In genomic region chr2:182818541-182819308, GRCh38 we compare ENCODE assay signal across 11 cellular contexts. TPM values are rescaled to one million over a fixed set of nuclear protein-coding genes. Genes with fewer than 3 reads are reported as not detected.
DNase-seq lines count a peak whose midpoint lies in the region; TF ChIP-seq lines count a peak whose summit lies in the region.
"Had no signal": no experiment of that assay in that cellular context is flagged by ENCODE, and none has a peak within 500 bp of the region (broad histone marks: within the 10 kb centered on the region; RNA-seq: fewer than 3 reads in every experiment).

No MANE protein-coding gene starts in this region.

- no peak overlapping the region for H3K4me3 Mint-ChIP-seq in endodermal cell
- no peak overlapping the region for H3K4me3 Mint-ChIP-seq in progenitor cell of endocrine pancreas (ENCODE audit: low read depth)
- H3K4me3 Mint-ChIP-seq: activated naive CD8-positive, alpha-beta T cell treated with anti-CD3 and anti-CD28 coated beads, Interleukin-2, amount 50 U/mL, for 24 hours; type B pancreatic cell had no signal

- no peak for TF ChIP-seq CTCF in endodermal cell (conservative IDR thresholded peaks at IDR 0.05)
- TF ChIP-seq CTCF in progenitor cell of endocrine pancreas (IDR thresholded peaks at IDR 0.05; ENCODE audit: unreplicated experiment), result no peak
- TF ChIP-seq CTCF in transverse colon (IDR thresholded peaks at IDR 0.05), result no peak

- intact Hi-C loops in transverse colon (cut with DNase I; ENCODE audit: low total_unique reads), result no loop called here

- H3K4me3 ChIP-seq in endodermal cell (ENCODE audit: low read length) (no peak overlapping the region), transverse colon (no peak overlapping the region)

- in situ Hi-C loops in transverse colon (cut with MboI; ENCODE audit: low pct_ligation_motif_present in 1 of 4, low pct_unique_long_range_greater_than_20kb in 1 of 4, low sequenced_read_pairs in 3 of 4), result no loop called here

- H3K9me3 Mint-ChIP-seq in endodermal cell, result no peaks in the 10 kb centered on the region
- H3K9me3 Mint-ChIP-seq in progenitor cell of endocrine pancreas (ENCODE audit: low read depth), result peaks cover 3% of the 10 kb centered on the region
- H3K9me3 Mint-ChIP-seq: activated naive CD8-positive, alpha-beta T cell treated with anti-CD3 and anti-CD28 coated beads, Interleukin-2, amount 50 U/mL, for 24 hours; type B pancreatic cell had no signal

- no peaks in the 10 kb centered on the region for H3K36me3 Mint-ChIP-seq in endodermal cell (ENCODE audit: low read depth)
- H3K36me3 Mint-ChIP-seq in progenitor cell of endocrine pancreas (ENCODE audit: insufficient read depth), result no peaks in the 10 kb centered on the region
- H3K36me3 Mint-ChIP-seq: type B pancreatic cell had no signal

- DNase-seq in NCI-H2081 (lab: John Stamatoyannopoulos, UW) (peak; percentile 10 to 77), NCI-H2081 treated with DMSO at 0.1 percent for 48 hours (lab: John Stamatoyannopoulos, UW) (no peak), NCI-H345 (lab: John Stamatoyannopoulos, UW) (peak; percentile 82), endodermal cell (peak; percentile 58), progenitor cell of endocrine pancreas (ENCODE audit: low spot score, unreplicated experiment) (no peak), transverse colon (no peak), GM03348 (ENCODE audit: low spot score) (no peak), HCEC 1CT (no peak)
- DNase-seq: activated naive CD8-positive, alpha-beta T cell treated with anti-CD3 and anti-CD28 coated beads, Interleukin-2, amount 50 U/mL, for 24 hours; NK-92 treated with Interleukin-12 subunit alpha and Interleukin-12 subunit beta, amount 100 ng/mL, for 24 hours had no signal

- H3K9me3 ChIP-seq in endodermal cell (ENCODE audit: control insufficient read depth, low read length) (no peaks in the 10 kb centered on the region), transverse colon (no peaks in the 10 kb centered on the region)

- no peak for TF ChIP-seq EP300 in transverse colon (IDR thresholded peaks at IDR 0.05; ENCODE audit: low read depth)

- TF ChIP-seq POLR2A in transverse colon (IDR thresholded peaks at IDR 0.05), result no peak

- H3K27me3 ChIP-seq in endodermal cell (ENCODE audit: control insufficient read depth, insufficient read depth, low read length, poor library complexity, severe bottlenecking) (no peaks in the 10 kb centered on the region), transverse colon (no peaks in the 10 kb centered on the region)

- H3K4me1 ChIP-seq in endodermal cell (ENCODE audit: control insufficient read depth, insufficient read depth, low read length) (peaks cover 18% of the 10 kb centered on the region), transverse colon (peaks cover 0 to 3% (median 0%) of the 10 kb centered on the region in 4 donors)

- no peak overlapping the region for H3K9ac ChIP-seq in endodermal cell (ENCODE audit: extremely low read depth, low read length, poor library complexity, severe bottlenecking)

- H3K36me3 ChIP-seq in endodermal cell (ENCODE audit: control insufficient read depth, insufficient read depth, low read length) (no peaks in the 10 kb centered on the region), transverse colon (no peaks in the 10 kb centered on the region)

- H3K27ac ChIP-seq in endodermal cell (ENCODE audit: low read depth, low read length) (peak overlapping the region; percentile 88), transverse colon (no peak overlapping the region)

- peaks cover 3% of the 10 kb centered on the region for H3K27me3 Mint-ChIP-seq in endodermal cell (ENCODE audit: insufficient read depth)
- no peaks in the 10 kb centered on the region for H3K27me3 Mint-ChIP-seq in progenitor cell of endocrine pancreas

- 39 to 54% methylated on average over 3 to 6 of the region's 6 CpGs for whole genome bisulfite sequencing in endodermal cell (ENCODE audit: insufficient coverage in 1 of 2, insufficient read length in 1 of 2), 2 experiments
- WGBS in transverse colon (ENCODE audit: low coverage in 1 of 2), 2 donors, result 65 to 75% methylated on average over 5 to 6 of the region's 6 CpGs

- H3K27ac Mint-ChIP-seq in endodermal cell (peak overlapping the region; percentile 49), progenitor cell of endocrine pancreas (peak overlapping the region; percentile 93)
- H3K27ac Mint-ChIP-seq: activated naive CD8-positive, alpha-beta T cell treated with anti-CD3 and anti-CD28 coated beads, Interleukin-2, amount 50 U/mL, for 24 hours; type B pancreatic cell had no signal

- H3K4me1 Mint-ChIP-seq in endodermal cell (peaks cover 33% of the 10 kb centered on the region), progenitor cell of endocrine pancreas (ENCODE audit: low read depth) (peaks cover 52% of the 10 kb centered on the region)
- H3K4me1 Mint-ChIP-seq: activated naive CD8-positive, alpha-beta T cell treated with anti-CD3 and anti-CD28 coated beads, Interleukin-2, amount 50 U/mL, for 24 hours had no signal

RNA-seq across cellular contexts. Expression of gene FRZB, which starts 47.7 kb away (rescaled TPM):
- total RNA-seq in endodermal cell, result 100 to 1,000 TPM in 1 of 2 donors, 10 to 100 TPM in 1; 54.8 to 107 TPM
- 38.5 TPM for polyA plus RNA-seq in endodermal cell (2013, experiment 1 of 2)
- 42.6 TPM for polyA plus RNA-seq in endodermal cell (2013, experiment 2 of 2)
- 38.2 and 45.5 TPM in 2 replicates for total RNA-seq in progenitor cell of endocrine pancreas
- 10 to 100 TPM in 1 of 4 donors, 1 to 10 TPM in 2, under 1 TPM in 1; 0.37 to 11.9 (median 2.9) TPM for total RNA-seq in transverse colon

Comparison
In these comparisons a context has a peak if more than half of its experiments do, and no peak if none do; other contexts are left out.
1. DNase-seq: peak in NCI-H2081 (2 of 2), NCI-H345 (single experiment) and endodermal cell (single experiment); none in NCI-H2081 treated with DMSO at 0.1 percent for 48 hours (single experiment), progenitor cell of endocrine pancreas (single experiment), transverse colon (single experiment), GM03348 (single experiment) and HCEC 1CT (single experiment).